ENCODE assay signal across 27 cellular contexts in the genomic region with DNA sequence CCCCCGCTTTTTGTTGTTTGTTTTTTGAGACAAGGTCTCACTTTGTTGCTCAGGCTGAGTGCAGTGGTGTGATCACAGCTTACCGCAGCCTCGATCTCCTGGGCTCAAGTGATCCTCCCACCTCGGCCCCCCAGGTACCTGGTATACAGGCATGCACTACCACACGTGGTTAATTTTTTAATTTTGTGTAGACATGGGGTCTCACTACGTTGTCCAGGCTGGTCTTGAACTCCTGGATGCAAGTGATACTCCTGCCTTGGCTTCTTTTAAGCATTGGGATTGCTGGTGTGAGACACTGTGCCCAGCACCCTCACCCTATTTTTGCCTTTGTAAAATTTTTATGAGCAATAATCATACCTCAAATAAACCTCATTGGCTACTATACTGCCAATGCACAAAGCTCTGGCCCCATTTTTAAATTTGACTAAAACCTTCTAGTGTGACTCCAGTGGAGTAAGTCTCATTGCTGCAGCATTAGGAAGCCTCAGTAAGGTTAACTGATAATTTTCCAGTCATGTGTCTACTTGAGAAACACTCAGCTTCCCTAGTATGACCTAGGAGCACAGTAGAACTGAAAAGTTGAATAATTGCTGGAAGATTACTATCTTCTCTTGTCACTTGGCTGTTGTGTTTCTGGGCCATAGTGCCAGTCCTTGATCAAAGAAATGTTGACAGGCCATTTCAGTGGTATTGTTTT. TPM values are rescaled to one million over a fixed set of nuclear protein-coding genes. Genes with fewer than 3 reads are reported as not detected.
A peak's percentile ranks its signal among the peaks of the same experiment; 100 is the strongest.
DNase-seq lines count a peak whose midpoint lies in the region; ATAC-seq and TF ChIP-seq lines count a peak whose summit lies in the region.
"Had no signal": no experiment of that assay in that cellular context is flagged by ENCODE, and none has a peak within 500 bp of the region (broad histone marks: within the 10 kb centered on the region; RNA-seq: fewer than 3 reads in every experiment).

No MANE protein-coding gene starts in this region.

- H3K4me3 Mint-ChIP-seq in WTC11, result no peak overlapping the region
- no peak overlapping the region for H3K4me3 Mint-ChIP-seq in CD4-positive, alpha-beta memory T cell
- H3K4me3 Mint-ChIP-seq: CD14-positive monocyte had no signal

- H3K27ac ChIP-seq in mucosa of rectum (ENCODE audit: low read depth in 2 of 2, low read length in 2 of 2) (peak overlapping the region; percentile 16 to 34), WERI-Rb-1 (no peak overlapping the region)
- H3K27ac ChIP-seq in CD4-positive, alpha-beta memory T cell (ENCODE audit: low read depth, low read length), result no peak overlapping the region
- H3K27ac ChIP-seq: KMS-11, RWPE1 had no signal

- H3K9me3 ChIP-seq in mucosa of rectum (ENCODE audit: control insufficient read depth in 2 of 2, low read length in 2 of 2) (no peaks in the 10 kb centered on the region), WERI-Rb-1 (ENCODE audit: severe bottlenecking) (no peaks in the 10 kb centered on the region)
- H3K9me3 ChIP-seq in CD4-positive, alpha-beta memory T cell (ENCODE audit: control insufficient read depth in 1 of 2, low read length in 2 of 2), result no peaks in the 10 kb centered on the region
- H3K9me3 ChIP-seq: BE2C had no signal

- H3K4me3 ChIP-seq in mucosa of rectum (ENCODE audit: low read length in 2 of 2), result no peak overlapping the region
- H3K4me3 ChIP-seq in WERI-Rb-1 (ENCODE audit: low read depth, low read length), result no peak overlapping the region
- no peak overlapping the region for H3K4me3 ChIP-seq in CD4-positive, alpha-beta memory T cell (ENCODE audit: low read length in 2 of 2)

- no peak for ATAC-seq in WTC11
- ATAC-seq: Panc1 had no signal

- intact Hi-C loops in CD4-positive, alpha-beta memory T cell (cut with micrococcal nuclease), result no loop called here

- CTCF ChIA-PET in WTC11 (lab: Charles Lee), result no interaction called here
- CTCF ChIA-PET in CD4-positive, alpha-beta memory T cell (lab: Charles Lee; ENCODE audit: partially characterized antibody), result no interaction called here

- H3K9ac ChIP-seq in mucosa of rectum (ENCODE audit: low read depth in 1 of 2, low read length in 2 of 2), result no peak overlapping the region
- H3K9ac ChIP-seq: KMS-11 had no signal

- DNase-seq in NCI-H2196 (lab: John Stamatoyannopoulos, UW; ENCODE audit: unreplicated experiment) (peak; percentile 57), NCI-H2196 treated with DMSO at 0.1 percent for 48 hours (lab: John Stamatoyannopoulos, UW; ENCODE audit: unreplicated experiment) (no peak), DMS153 treated with DMSO at 0.1 percent for 48 hours (lab: John Stamatoyannopoulos, UW; ENCODE audit: unreplicated experiment) (peak; percentile 89), WTC11 (ENCODE audit: low spot score) (no peak), WERI-Rb-1 (no peak), iPS-NIHi7 (ENCODE audit: extremely low spot score) (no peak)
- no peak for DNase-seq in CD4-positive, alpha-beta memory T cell
- DNase-seq: 8988T, ACHN, BE2C, DMS79, GF-D8, HCEC 1CT, IMR-90, MM.1S, NCI-H1417, NCI-H1694, NCI-H2029 treated with DMSO at 0.1 percent for 48 hours, NCI-H2171 treated with DMSO at 0.1 percent for 48 hours, NCI-H524 treated with DMSO at 0.1 percent for 48 hours, SHP77 had no signal

- TF ChIP-seq CTCF in WTC11 (IDR thresholded peaks at IDR 0.05) (no peak), WERI-Rb-1 (IDR thresholded peaks at IDR 0.05; ENCODE audit: low read depth, low read length) (no peak)

- peaks cover 3 to 23% of the 10 kb centered on the region in 2 donors for H3K4me1 ChIP-seq in mucosa of rectum (ENCODE audit: control insufficient read depth in 2 of 2, insufficient read depth in 2 of 2, low read length in 2 of 2)
- H3K4me1 ChIP-seq in CD4-positive, alpha-beta memory T cell (ENCODE audit: insufficient read depth, low read length), result no peaks in the 10 kb centered on the region
- H3K4me1 ChIP-seq: BE2C had no signal

- peaks cover 10% of the 10 kb centered on the region for H3K27me3 Mint-ChIP-seq in WTC11 (ENCODE audit: low read depth)
- H3K27me3 Mint-ChIP-seq in CD4-positive, alpha-beta memory T cell, result peaks cover 0 to 3% of the 10 kb centered on the region in 2 donors

- no peaks in the 10 kb centered on the region for H3K4me1 Mint-ChIP-seq in WTC11
- H3K4me1 Mint-ChIP-seq in CD4-positive, alpha-beta memory T cell, result no peaks in the 10 kb centered on the region
- H3K4me1 Mint-ChIP-seq: CD14-positive monocyte had no signal

- no peak overlapping the region for H3K27ac Mint-ChIP-seq in WTC11
- no peak overlapping the region for H3K27ac Mint-ChIP-seq in CD4-positive, alpha-beta memory T cell
- H3K27ac Mint-ChIP-seq: CD14-positive monocyte had no signal

- POLR2A ChIA-PET in WTC11 (lab: Charles Lee), result no interaction called here
- POLR2A ChIA-PET in CD4-positive, alpha-beta memory T cell (lab: Charles Lee; ENCODE audit: partially characterized antibody), result no interaction called here

- no peaks in the 10 kb centered on the region for H3K9me3 Mint-ChIP-seq in WTC11
- H3K9me3 Mint-ChIP-seq in CD4-positive, alpha-beta memory T cell, result peaks cover 0 to 1% (median 0%) of the 10 kb centered on the region in 8 donors

- no peaks in the 10 kb centered on the region for H3K36me3 ChIP-seq in mucosa of rectum (ENCODE audit: control insufficient read depth in 2 of 2, insufficient read depth in 2 of 2, low read length in 2 of 2)
- H3K36me3 ChIP-seq in WERI-Rb-1, result no peaks in the 10 kb centered on the region
- H3K36me3 ChIP-seq in CD4-positive, alpha-beta memory T cell (ENCODE audit: insufficient read depth, low read length), result no peaks in the 10 kb centered on the region
- H3K36me3 ChIP-seq: BE2C had no signal

- no peaks in the 10 kb centered on the region for H3K36me3 Mint-ChIP-seq in WTC11
- H3K36me3 Mint-ChIP-seq in CD4-positive, alpha-beta memory T cell, result no peaks in the 10 kb centered on the region
- H3K36me3 Mint-ChIP-seq: CD14-positive monocyte had no signal

- H3K27me3 ChIP-seq in mucosa of rectum (ENCODE audit: control insufficient read depth in 2 of 2, insufficient read depth in 2 of 2, low read length in 2 of 2) (no peaks in the 10 kb centered on the region), WERI-Rb-1 (ENCODE audit: insufficient read depth, low read depth, severe bottlenecking) (no peaks in the 10 kb centered on the region)
- no peaks in the 10 kb centered on the region for H3K27me3 ChIP-seq in CD4-positive, alpha-beta memory T cell (ENCODE audit: insufficient read depth, low read length)
- H3K27me3 ChIP-seq: BE2C had no signal

TF ChIP-seq in WTC11, 78 proteins besides CTCF, POLR2A, EP300 and RAD21:
- TF ChIP-seq ZSCAN18 (CRISPR knock-in tag; IDR thresholded peaks at IDR 0.05), result no peak
- TF ChIP-seq ZNF121 (CRISPR knock-in tag; IDR thresholded peaks at IDR 0.05), result 0 out of 2 replicates have a peak, but pooled peaks have one; percentile 48

RNA-seq across cellular contexts. Expression of gene ENPP3, which starts 5.6 kb away (rescaled TPM):
- total RNA-seq in WTC11 (2021), result 0.48 TPM in 1 of 3 replicates, not detected in the others
- total RNA-seq in CD4-positive, alpha-beta memory T cell, result under 1 TPM; 0.33 to 0.79 TPM
- polyA plus RNA-seq in CD4-positive, alpha-beta memory T cell, result under 1 TPM; 0.15 to 0.23 TPM
- total RNA-seq: H1 had no signal
- polyA plus RNA-seq: CD14-positive monocyte had no signal

RNA-seq across cellular contexts. Expression of gene MED23, which starts 14.7 kb away (rescaled TPM):
- total RNA-seq in WTC11 (2021), result 18.0 to 19.0 TPM (median 18.3 TPM) in 3 replicates
- 10 to 100 TPM; 53.7 to 56.4 TPM for total RNA-seq in CD4-positive, alpha-beta memory T cell
- 10 to 100 TPM; 10.9 to 17.9 TPM for polyA plus RNA-seq in CD4-positive, alpha-beta memory T cell

RNA-seq across cellular contexts. Expression of gene OR2A4, which starts 58.5 kb away (rescaled TPM):
- not detected in 3 replicates for total RNA-seq in WTC11 (2021)
- not detected for total RNA-seq in CD4-positive, alpha-beta memory T cell
- not detected for polyA plus RNA-seq in CD4-positive, alpha-beta memory T cell
- total RNA-seq: H1, IMR-90 had no signal
- polyA plus RNA-seq: CD14-positive monocyte, IMR-90 had no signal

Comparison
In these comparisons a context has a peak if more than half of its experiments do, and no peak if none do; other contexts are left out.
1. DNase-seq: peak in NCI-H2196 (single experiment) and DMS153 treated with DMSO at 0.1 percent for 48 hours (single experiment); none in NCI-H2196 treated with DMSO at 0.1 percent for 48 hours (single experiment), WTC11 (single experiment), WERI-Rb-1 (single experiment), iPS-NIHi7 (single experiment) and CD4-positive, alpha-beta memory T cell (0 of 5).
2. H3K27ac ChIP-seq: peak in mucosa of rectum (2 of 2); none in WERI-Rb-1 (single experiment) and CD4-positive, alpha-beta memory T cell (single experiment).